ENCODE assay signal across 9 cellular contexts in the genomic region with DNA sequence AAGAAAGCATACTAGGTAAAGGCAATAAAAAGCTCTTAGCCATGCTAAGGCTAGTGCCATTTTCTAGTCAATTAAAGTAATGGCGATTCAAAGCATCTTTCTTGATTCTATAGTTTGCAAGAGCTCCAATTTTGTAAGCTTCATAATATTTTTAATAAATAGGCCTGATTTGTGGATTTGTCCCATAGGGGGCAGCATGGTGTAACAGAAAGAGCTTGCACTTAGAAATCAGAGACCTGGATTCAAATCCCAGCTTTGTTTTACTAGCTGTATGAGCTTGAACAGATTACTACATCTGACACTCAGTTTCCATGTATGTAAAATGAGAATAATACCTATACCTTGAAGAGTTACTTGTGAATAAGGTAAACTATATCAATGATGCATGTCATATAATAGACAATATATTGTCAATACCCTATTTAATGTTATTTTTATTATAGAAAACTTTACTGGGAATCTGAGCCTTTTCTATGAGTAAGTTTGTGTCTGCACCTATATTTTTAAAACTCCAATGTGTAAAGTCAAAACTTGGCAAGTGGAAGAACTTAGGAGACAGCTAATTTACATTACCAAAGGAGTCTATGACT.
DNase-seq lines count a peak whose midpoint lies in the region; ATAC-seq and TF ChIP-seq lines count a peak whose summit lies in the region.
"Had no signal": no experiment of that assay in that cellular context is flagged by ENCODE, and none has a peak within 500 bp of the region (broad histone marks: within the 10 kb centered on the region; RNA-seq: fewer than 3 reads in every experiment).

No MANE protein-coding gene starts in this region.

- no peak overlapping the region for H3K4me2 ChIP-seq in DND-41 (ENCODE audit: insufficient read depth, low read length)

- H3K79me2 ChIP-seq in DND-41 (ENCODE audit: insufficient read depth, low read length), result no peaks in the 10 kb centered on the region

- H3K9me3 Mint-ChIP-seq in activated CD4-positive, alpha-beta T cell treated with anti-CD3 and anti-CD28 coated beads, Interleukin-2, amount 10 ng/mL, durations not matched to agents 7 days and 5 days, result no peaks in the 10 kb centered on the region

- H2AFZ ChIP-seq in DND-41 (ENCODE audit: low read depth, low read length), result no peak overlapping the region

- H3K27me3 Mint-ChIP-seq in activated CD4-positive, alpha-beta T cell treated with anti-CD3 and anti-CD28 coated beads, Interleukin-2, amount 10 ng/mL, durations not matched to agents 7 days and 5 days, result peaks cover 5% of the 10 kb centered on the region

- H3K9me3 ChIP-seq in DND-41 (ENCODE audit: insufficient read depth, low read length, severe bottlenecking) (no peaks in the 10 kb centered on the region), lower lobe of right lung (no peaks in the 10 kb centered on the region)

- no peaks in the 10 kb centered on the region for H3K27me3 ChIP-seq in DND-41 (ENCODE audit: insufficient read depth, low read length, poor library complexity)
- no peaks in the 10 kb centered on the region for H3K27me3 ChIP-seq in lower lobe of right lung (ENCODE audit: low read depth)

- no peak overlapping the region for H3K27ac Mint-ChIP-seq in activated CD4-positive, alpha-beta T cell treated with anti-CD3 and anti-CD28 coated beads, Interleukin-2, amount 10 ng/mL, durations not matched to agents 7 days and 5 days

- ATAC-seq in DND-41 (ENCODE audit: insufficient read depth, low read depth), result no peak
- ATAC-seq in lower lobe of right lung, result peak in 1 of 2 donors; percentile 27
- no peak for ATAC-seq in GM21825 (IDR thresholded peaks at IDR 0.05; ENCODE audit: unreplicated experiment)

- H3K27ac ChIP-seq in DND-41 (ENCODE audit: low read length), result no peak overlapping the region
- H3K27ac ChIP-seq in lower lobe of right lung, result no peak overlapping the region

- no peaks in the 10 kb centered on the region for H3K4me1 Mint-ChIP-seq in activated CD4-positive, alpha-beta T cell treated with anti-CD3 and anti-CD28 coated beads, Interleukin-2, amount 10 ng/mL, durations not matched to agents 7 days and 5 days

- CTCF ChIA-PET in activated CD4-positive, alpha-beta T cell treated with anti-CD3 and anti-CD28 coated beads, Interleukin-2, amount 10 ng/mL, durations not matched to agents 7 days and 5 days (lab: Charles Lee), result interaction anchor here (1.0 to 1.2 kb wide), 3 partner anchors 8 to 217 kb away, joined by 3 read pairs; no protein-coding TSS in a partner anchor

- peak; percentile 23 for DNase-seq in DND-41
- DNase-seq in Jurkat, Clone E6-1 (ENCODE audit: low read depth, low spot score), result peak; percentile 45
- peak; percentile 33 for DNase-seq in activated CD4-positive, alpha-beta T cell treated with anti-CD3 and anti-CD28 coated beads, Interleukin-2, amount 10 ng/mL, durations not matched to agents 7 days and 5 days
- no peak for DNase-seq in lower lobe of right lung
- DNase-seq in effector CD8-positive, alpha-beta T cell (lab: John Stamatoyannopoulos, UW), result no peak
- no peak for DNase-seq in NK-92 (lab: John Stamatoyannopoulos, UW; ENCODE audit: unreplicated experiment)
- no peak for DNase-seq in SHP77 treated with DMSO at 0.1 percent for 48 hours (lab: John Stamatoyannopoulos, UW)

- TF ChIP-seq CTCF in DND-41 (IDR thresholded peaks at IDR 0.05; ENCODE audit: borderline replicate concordance, extremely low read depth, low read length, poor library complexity, severe bottlenecking) (peak; percentile 51), lower lobe of right lung (IDR thresholded peaks at IDR 0.05) (peak; percentile 50)

- H3K9ac ChIP-seq in DND-41 (ENCODE audit: low read depth, low read length), result no peak overlapping the region

- intact Hi-C loops in lower lobe of right lung (cut with DNase I), result no loop called here

- no peaks in the 10 kb centered on the region for H3K36me3 Mint-ChIP-seq in activated CD4-positive, alpha-beta T cell treated with anti-CD3 and anti-CD28 coated beads, Interleukin-2, amount 10 ng/mL, durations not matched to agents 7 days and 5 days (ENCODE audit: low read depth)

- H4K20me1 ChIP-seq in DND-41 (ENCODE audit: insufficient read depth, low read length), result no peaks in the 10 kb centered on the region

- H3K4me3 ChIP-seq in DND-41 (ENCODE audit: low read depth in 1 of 2, low read length in 2 of 2), result no peak overlapping the region
- no peak overlapping the region for H3K4me3 ChIP-seq in Jurkat, Clone E6-1 (ENCODE audit: low read length)
- H3K4me3 ChIP-seq in lower lobe of right lung, result no peak overlapping the region
- H3K4me3 ChIP-seq: lung had no signal

- H3K4me1 ChIP-seq in DND-41 (ENCODE audit: insufficient read depth, low read length), result no peaks in the 10 kb centered on the region
- no peaks in the 10 kb centered on the region for H3K4me1 ChIP-seq in lower lobe of right lung

- POLR2A ChIA-PET in activated CD4-positive, alpha-beta T cell treated with anti-CD3 and anti-CD28 coated beads, Interleukin-2, amount 10 ng/mL, durations not matched to agents 7 days and 5 days (lab: Charles Lee), result interaction anchor here (0.5 kb wide), 1 partner anchor 216 kb away, joined by 3 read pairs; no protein-coding TSS in a partner anchor

- H3K36me3 ChIP-seq in DND-41 (ENCODE audit: insufficient read depth, low read length), result no peaks in the 10 kb centered on the region
- H3K36me3 ChIP-seq in lower lobe of right lung, result no peaks in the 10 kb centered on the region

- H3K4me3 Mint-ChIP-seq in activated CD4-positive, alpha-beta T cell treated with anti-CD3 and anti-CD28 coated beads, Interleukin-2, amount 10 ng/mL, durations not matched to agents 7 days and 5 days, result no peak overlapping the region

Comparison
In these comparisons a context has a peak if more than half of its experiments do, and no peak if none do; other contexts are left out.
1. DNase-seq: peak in DND-41 (single experiment), Jurkat, Clone E6-1 (single experiment) and activated CD4-positive, alpha-beta T cell treated with anti-CD3 and anti-CD28 coated beads, Interleukin-2, amount 10 ng/mL, durations not matched to agents 7 days and 5 days (single experiment); none in lower lobe of right lung (single experiment), effector CD8-positive, alpha-beta T cell (single experiment), NK-92 (single experiment) and SHP77 treated with DMSO at 0.1 percent for 48 hours (single experiment).